17 cellular contexts compared by ENCODE assay signal in the genomic region with DNA sequence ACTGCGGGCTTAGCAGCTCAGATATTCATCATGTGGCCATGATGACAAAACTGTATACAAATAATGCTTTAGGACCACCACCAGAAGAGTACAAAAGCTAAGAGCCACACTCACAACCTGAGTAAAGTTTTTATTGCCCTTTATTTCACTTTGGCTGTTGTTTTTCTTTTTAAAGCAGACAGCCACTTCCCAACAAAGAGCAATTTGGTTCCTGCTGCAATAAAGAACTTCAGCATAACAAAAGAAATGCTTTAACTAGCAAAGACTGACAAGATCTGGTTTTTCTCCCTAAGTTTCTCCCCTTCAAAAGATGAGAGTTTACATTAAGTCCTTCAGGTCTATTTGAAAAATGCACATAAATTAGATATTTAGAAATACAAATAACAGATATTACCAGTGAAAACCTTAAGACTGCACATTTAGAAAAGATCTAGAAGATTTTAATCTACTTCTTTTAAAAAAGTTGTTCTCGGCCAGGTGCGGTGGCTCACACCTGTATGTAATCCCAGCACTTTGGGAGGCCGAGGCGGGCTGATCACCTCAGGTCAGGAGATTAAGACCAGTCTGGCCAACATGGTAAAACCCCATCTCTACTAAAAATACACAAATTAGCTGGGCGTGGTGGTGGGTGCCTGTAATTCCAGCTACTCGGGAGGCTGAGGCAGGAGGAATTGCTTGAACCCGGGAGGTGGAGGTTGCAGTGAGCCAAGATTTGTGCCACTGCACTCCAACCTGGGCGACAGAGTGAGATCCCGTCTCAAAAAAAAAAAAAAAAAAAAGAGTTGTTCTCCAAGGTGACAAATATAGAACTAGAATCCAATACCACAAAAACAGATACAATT. TPM values are rescaled to one million over a fixed set of nuclear protein-coding genes. Genes with fewer than 3 reads are reported as not detected.
DNase-seq lines count a peak whose midpoint lies in the region; ATAC-seq, FAIRE-seq and TF ChIP-seq lines count a peak whose summit lies in the region.
"Had no signal": no experiment of that assay in that cellular context is flagged by ENCODE, and none has a peak within 500 bp of the region (broad histone marks: within the 10 kb centered on the region; RNA-seq: fewer than 3 reads in every experiment).

No MANE protein-coding gene starts in this region.

- peaks cover 87% of the 10 kb centered on the region for H3K36me3 ChIP-seq in iPS-20b (ENCODE audit: insufficient read depth, low read depth, low read length)
- H3K36me3 ChIP-seq in kidney (ENCODE audit: control insufficient read depth in 1 of 2, insufficient read depth in 2 of 2, low read length in 2 of 2), result peaks cover 11 to 17% of the 10 kb centered on the region in 2 donors

- peaks cover 83% of the 10 kb centered on the region for H3K36me3 Mint-ChIP-seq in activated T-cell treated with anti-CD3 and anti-CD28 coated beads, Interleukin-2, amount 50 U/mL, for 24 hours (ENCODE audit: low read depth)
- H3K36me3 Mint-ChIP-seq in activated T-cell treated with anti-CD3 and anti-CD28 coated beads, Interleukin-2, amount 50 U/mL, for 4 hours (ENCODE audit: insufficient read depth), result peaks cover 38% of the 10 kb centered on the region
- peaks cover 9% of the 10 kb centered on the region for H3K36me3 Mint-ChIP-seq in T-helper 17 cell (ENCODE audit: low read depth)

- H3K4me1 ChIP-seq in iPS-20b (ENCODE audit: insufficient read depth, low read length), result peaks cover 10% of the 10 kb centered on the region
- H3K4me1 ChIP-seq in kidney (ENCODE audit: control insufficient read depth in 1 of 2, insufficient read depth in 1 of 2, low read depth in 1 of 2, low read length in 2 of 2), result no peaks in the 10 kb centered on the region
- H3K4me1 ChIP-seq: Caco-2 had no signal

- H3K9ac ChIP-seq in iPS-20b (ENCODE audit: low read depth, low read length) (peak overlapping the region; percentile 61), kidney (ENCODE audit: low read length in 2 of 2) (no peak overlapping the region)

- no peaks in the 10 kb centered on the region for H3K9me3 Mint-ChIP-seq in activated T-cell treated with anti-CD3 and anti-CD28 coated beads, Interleukin-2, amount 50 U/mL, for 24 hours
- H3K9me3 Mint-ChIP-seq in activated T-cell treated with anti-CD3 and anti-CD28 coated beads, Interleukin-2, amount 50 U/mL, for 4 hours, result no peaks in the 10 kb centered on the region
- H3K9me3 Mint-ChIP-seq: HFFc6 had no signal

- ATAC-seq in activated T-cell treated with anti-CD3 and anti-CD28 coated beads, Interleukin-2, amount 50 U/mL, for 4 hours, result no peak
- no peak for ATAC-seq in T-helper 17 cell
- ATAC-seq: PC-3 had no signal

- H3K9me3 ChIP-seq in T-helper 17 cell (ENCODE audit: control insufficient read depth, low read length, poor library complexity, severe bottlenecking) (no peaks in the 10 kb centered on the region), iPS-20b (ENCODE audit: insufficient read depth, low read depth, low read length) (no peaks in the 10 kb centered on the region), kidney (ENCODE audit: control insufficient read depth in 1 of 2, low read length in 2 of 2) (no peaks in the 10 kb centered on the region)
- H3K9me3 ChIP-seq: Caco-2 had no signal

- no peak for TF ChIP-seq CTCF in kidney (IDR thresholded peaks at IDR 0.05; ENCODE audit: borderline replicate concordance, extremely low read depth, insufficient read depth)

- FAIRE-seq in GM19239 (lab: Jason Lieb, UNC), result no peak
- no peak for FAIRE-seq in kidney (lab: Jason Lieb, UNC)
- FAIRE-seq: GM12892, HTR-8/SVneo had no signal

- H3K4me1 Mint-ChIP-seq in activated T-cell treated with anti-CD3 and anti-CD28 coated beads, Interleukin-2, amount 50 U/mL, for 24 hours (ENCODE audit: low read depth), result no peaks in the 10 kb centered on the region
- no peaks in the 10 kb centered on the region for H3K4me1 Mint-ChIP-seq in activated T-cell treated with anti-CD3 and anti-CD28 coated beads, Interleukin-2, amount 50 U/mL, for 4 hours (ENCODE audit: low read depth)
- H3K4me1 Mint-ChIP-seq in T-helper 17 cell, result no peaks in the 10 kb centered on the region

- H3K27ac ChIP-seq in iPS-20b (ENCODE audit: low read length) (no peak overlapping the region), kidney (ENCODE audit: low read depth in 2 of 2, low read length in 2 of 2) (no peak overlapping the region)
- H3K27ac ChIP-seq: C4-2B had no signal

- H3K4me3 Mint-ChIP-seq in activated T-cell treated with anti-CD3 and anti-CD28 coated beads, Interleukin-2, amount 50 U/mL, for 24 hours, result no peak overlapping the region
- H3K4me3 Mint-ChIP-seq in activated T-cell treated with anti-CD3 and anti-CD28 coated beads, Interleukin-2, amount 50 U/mL, for 4 hours, result no peak overlapping the region
- H3K4me3 Mint-ChIP-seq in T-helper 17 cell, result no peak overlapping the region
- H3K4me3 Mint-ChIP-seq: HFFc6 had no signal

- H3K4me3 ChIP-seq in iPS-20b (ENCODE audit: low read length), result peak overlapping the region; percentile 17
- no peak overlapping the region for H3K4me3 ChIP-seq in kidney (ENCODE audit: low read length in 2 of 2)

- no peak for DNase-seq in activated T-cell treated with anti-CD3 and anti-CD28 coated beads, Interleukin-2, amount 50 U/mL, for 24 hours
- DNase-seq in activated T-cell treated with anti-CD3 and anti-CD28 coated beads, Interleukin-2, amount 50 U/mL, for 4 hours, result no peak
- DNase-seq in T-helper 17 cell (no peak), NCI-H1417 treated with DMSO at 0.1 percent for 48 hours (lab: John Stamatoyannopoulos, UW) (no peak), GM19239 (ENCODE audit: insufficient read length, low spot score) (no peak), kidney (no peak), hepatic stellate cell (ENCODE audit: low spot score) (no peak)
- DNase-seq: Caco-2, HFFc6, KBM-7, NCI-H1092, NCI-H1694, PC-3 had no signal

- no peaks in the 10 kb centered on the region for H3K27me3 Mint-ChIP-seq in activated T-cell treated with anti-CD3 and anti-CD28 coated beads, Interleukin-2, amount 50 U/mL, for 24 hours
- no peaks in the 10 kb centered on the region for H3K27me3 Mint-ChIP-seq in activated T-cell treated with anti-CD3 and anti-CD28 coated beads, Interleukin-2, amount 50 U/mL, for 4 hours (ENCODE audit: low read depth)
- H3K27me3 Mint-ChIP-seq in T-helper 17 cell, result no peaks in the 10 kb centered on the region

- intact Hi-C loops in kidney (cut with DNase I), result no loop called here

- no peaks in the 10 kb centered on the region for H3K27me3 ChIP-seq in iPS-20b (ENCODE audit: insufficient read depth, low read length)

- H3K27ac Mint-ChIP-seq in activated T-cell treated with anti-CD3 and anti-CD28 coated beads, Interleukin-2, amount 50 U/mL, for 24 hours, result peak overlapping the region; percentile 5
- H3K27ac Mint-ChIP-seq in T-helper 17 cell, result peak overlapping the region; percentile 29
- H3K27ac Mint-ChIP-seq: HFFc6 had no signal

RNA-seq across cellular contexts. Expression of a gene that starts 59.4 kb away (rescaled TPM):
- total RNA-seq in activated T-cell treated with anti-CD3 and anti-CD28 coated beads, Interleukin-2, amount 50 U/mL, for 4 hours, result 10 to 100 TPM; 38.7 to 42.9 (median 42.4) TPM
- total RNA-seq in T-helper 17 cell (10 to 100 TPM; 42.9 to 43.0 TPM), kidney (34.7 TPM)
- 17.6 TPM for polyA plus RNA-seq in kidney (ENCODE audit: insufficient read depth, low read depth, low replicate concordance)
